Comparison of ENCODE assay signal across 13 cellular contexts in genomic region chr6:154773610-154774089, GRCh38. TPM values are rescaled to one million over a fixed set of nuclear protein-coding genes. Genes with fewer than 3 reads are reported as not detected.
DNase-seq lines count a peak whose midpoint lies in the region; ATAC-seq, FAIRE-seq and TF ChIP-seq lines count a peak whose summit lies in the region.
"Had no signal": no experiment of that assay in that cellular context is flagged by ENCODE, and none has a peak within 500 bp of the region (broad histone marks: within the 10 kb centered on the region; RNA-seq: fewer than 3 reads in every experiment).

No MANE protein-coding gene starts in this region.

- intact Hi-C loops in kidney (cut with DNase I) = no loop called here

- no peak for FAIRE-seq in kidney (lab: Jason Lieb, UNC)

- TF ChIP-seq CTCF in GM12865 (IDR thresholded peaks at IDR 0.05; ENCODE audit: insufficient read depth, low read depth, low read length, missing control alignments) (no peak), kidney (IDR thresholded peaks at IDR 0.05; ENCODE audit: borderline replicate concordance, extremely low read depth, insufficient read depth) (no peak)

- H3K27ac ChIP-seq in kidney (ENCODE audit: low read depth in 2 of 2, low read length in 2 of 2) = no peak overlapping the region
- H3K27ac ChIP-seq: uterus had no signal

- no peaks in the 10 kb centered on the region for H3K9me3 ChIP-seq in kidney (ENCODE audit: control insufficient read depth in 1 of 2, low read length in 2 of 2)
- H3K9me3 ChIP-seq: uterus had no signal

- ATAC-seq in GM19035 (IDR thresholded peaks at IDR 0.05; ENCODE audit: unreplicated experiment) = peak; percentile 97
- ATAC-seq in HG02678 (IDR thresholded peaks at IDR 0.05; ENCODE audit: unreplicated experiment) = peak; percentile 95
- peak; percentile 89 for ATAC-seq in HG03521 (IDR thresholded peaks at IDR 0.05; ENCODE audit: unreplicated experiment)
- ATAC-seq: naive thymus-derived CD4-positive, alpha-beta T cell had no signal

- H3K36me3 ChIP-seq in kidney (ENCODE audit: control insufficient read depth in 1 of 2, insufficient read depth in 2 of 2, low read length in 2 of 2) = no peaks in the 10 kb centered on the region
- H3K36me3 ChIP-seq: uterus had no signal

- peak overlapping the region; percentile 29; the same call in 1 of the 2 replicates for H3K4me3 ChIP-seq in GM12865 (ENCODE audit: low read depth, low read length)
- H3K4me3 ChIP-seq in kidney (ENCODE audit: low read length in 2 of 2) = no peak overlapping the region
- H3K4me3 ChIP-seq: uterus had no signal

- H3K9ac ChIP-seq in kidney (ENCODE audit: low read length in 2 of 2) = no peak overlapping the region

- in situ Hi-C loops in G401 (cut with HindIII; ENCODE audit: low sequenced_read_pairs) = no loop called here

- peaks cover 5 to 11% of the 10 kb centered on the region in 2 donors for H3K4me1 ChIP-seq in kidney (ENCODE audit: control insufficient read depth in 1 of 2, insufficient read depth in 1 of 2, low read depth in 1 of 2, low read length in 2 of 2)

- DNase-seq in GM12865 (ENCODE audit: low read depth) (peak; percentile 80), kidney (no peak), GDM1 (lab: John Stamatoyannopoulos, UW) (no peak), G401 (ENCODE audit: low spot score) (no peak)
- no peak for DNase-seq in NK-92 treated with Interleukin-12 subunit alpha and Interleukin-12 subunit beta, amount 100 ng/mL, for 24 hours (lab: John Stamatoyannopoulos, UW)
- DNase-seq: naive thymus-derived CD4-positive, alpha-beta T cell; NCI-H1694; SHP77 treated with DMSO at 0.1 percent for 48 hours; stimulated activated CD4-positive, alpha-beta T cell treated with anti-CD3 and anti-CD28 coated beads, Interleukin-2, amount 100 ng/mL, for 48 hours; uterus had no signal

RNA-seq across cellular contexts. Expression of gene SCAF8, which starts 40.4 kb away (rescaled TPM):
- total RNA-seq in kidney = 52.2 TPM
- polyA plus RNA-seq in kidney (ENCODE audit: insufficient read depth, low read depth, low replicate concordance) = 8.3 TPM
- total RNA-seq in G401 (2014; rRNA removed; shearing (Covaris generic)) = 18.6 and 26.2 TPM in 2 replicates
